8 cellular contexts compared by ENCODE assay signal in genomic region chr13:57632276-57633140, GRCh38. TPM values are rescaled to one million over a fixed set of nuclear protein-coding genes. Genes with fewer than 3 reads are reported as not detected.
DNase-seq lines count a peak whose midpoint lies in the region; ATAC-seq and TF ChIP-seq lines count a peak whose summit lies in the region.

No MANE protein-coding gene starts in this region.

- 8 to 13% methylated on average over 20 to 23 of the region's 70 CpGs for WGBS in esophagus squamous epithelium, 2 donors

- H4K20me1 ChIP-seq in PC-3 (ENCODE audit: low read length) = no peaks in the 10 kb centered on the region

- ATAC-seq in PC-3 = no peak
- peak in 1 of 2 donors; percentile 33 for ATAC-seq in natural killer cell treated with Interleukin-12 subunit alpha and Interleukin-12 subunit beta and Interleukin-15 and Interleukin-18, amount 100 ng/mL, for 72 hours
- ATAC-seq in HG02852 (IDR thresholded peaks at IDR 0.05; ENCODE audit: unreplicated experiment) = no peak
- no peak for ATAC-seq in GM19035 (IDR thresholded peaks at IDR 0.05; ENCODE audit: unreplicated experiment)

- H3K27me3 Mint-ChIP-seq in natural killer cell treated with Interleukin-12 subunit alpha and Interleukin-12 subunit beta and Interleukin-15 and Interleukin-18, amount 100 ng/mL, for 72 hours = peaks cover 37 to 38% of the 10 kb centered on the region in 2 donors

- H3K9ac ChIP-seq in PC-3 (ENCODE audit: low read length) = no peak overlapping the region

- POLR2A ChIA-PET in PC-3 (lab: Charles Lee; ENCODE audit: unreplicated experiment) = no interaction called here

- H3K4me3 ChIP-seq in AG10803 (ENCODE audit: low read length) = peak overlapping the region; percentile 52
- peak overlapping the region; percentile 52 for H3K4me3 ChIP-seq in PC-3 (ENCODE audit: low read length)
- peak overlapping the region; percentile 19 to 70 (median 47) for H3K4me3 ChIP-seq in esophagus squamous epithelium

- no peak overlapping the region for H2AFZ ChIP-seq in PC-3 (ENCODE audit: low read length)

- H3K79me2 ChIP-seq in PC-3 (ENCODE audit: low read length) = no peaks in the 10 kb centered on the region

- TF ChIP-seq CTCF in AG10803 (conservative IDR thresholded peaks at IDR 0.05; ENCODE audit: low read length) (no peak), PC-3 (conservative IDR thresholded peaks at IDR 0.05; ENCODE audit: low read depth, low read length) (no peak), esophagus squamous epithelium (IDR thresholded peaks at IDR 0.05) (no peak)

- no peak overlapping the region for H3K27ac Mint-ChIP-seq in natural killer cell treated with Interleukin-12 subunit alpha and Interleukin-12 subunit beta and Interleukin-15 and Interleukin-18, amount 100 ng/mL, for 72 hours

- H3K9me2 ChIP-seq in PC-3 (replicated peaks; ENCODE audit: low read length) = no peaks in the 10 kb centered on the region

- no TSS peak for BruUV-seq in PC-3 (replicated peaks; lab: Mats Ljungman, UMichigan)

- H3K27ac ChIP-seq in PC-3 (ENCODE audit: low read length) = no peak overlapping the region
- H3K27ac ChIP-seq in esophagus squamous epithelium = peak overlapping the region in 3 of 4 donors; percentile 68 to 80 (median 71)

- H3F3A ChIP-seq in PC-3 (ENCODE audit: low read length, unreplicated experiment) = no peaks in the 10 kb centered on the region

- DNase-seq in AG10803 (ENCODE audit: low read depth) = no peak
- no peak for DNase-seq in PC-3
- no peak for DNase-seq in esophagus squamous epithelium (lab: John Stamatoyannopoulos, UW)
- DNase-seq in natural killer cell treated with Interleukin-12 subunit alpha and Interleukin-12 subunit beta and Interleukin-15 and Interleukin-18, amount 100 ng/mL, for 72 hours (ENCODE audit: low spot score) = peak; percentile 52
- DNase-seq in stimulated activated CD4-positive, alpha-beta T cell treated with anti-CD3 and anti-CD28 coated beads, Interleukin-4, amount 100 ng/mL, for 24 hours = no peak
- DNase-seq in Kasumi-1 (lab: John Stamatoyannopoulos, UW) = no peak

- H3K27me3 ChIP-seq in PC-3 (ENCODE audit: low read length) (peaks cover 58% of the 10 kb centered on the region), esophagus squamous epithelium (peaks cover 0 to 76% (median 16%) of the 10 kb centered on the region in 4 donors)

- CTCF ChIA-PET in PC-3 (lab: Charles Lee) = no interaction called here

- intact Hi-C loops in PC-3 (cut with micrococcal nuclease) (no loop called here), esophagus squamous epithelium (cut with DNase I) (no loop called here)

- H3K36me3 Mint-ChIP-seq in natural killer cell treated with Interleukin-12 subunit alpha and Interleukin-12 subunit beta and Interleukin-15 and Interleukin-18, amount 100 ng/mL, for 72 hours = peaks cover 10% of the 10 kb centered on the region

- no peaks in the 10 kb centered on the region for H3K9me3 Mint-ChIP-seq in natural killer cell treated with Interleukin-12 subunit alpha and Interleukin-12 subunit beta and Interleukin-15 and Interleukin-18, amount 100 ng/mL, for 72 hours

- H3K36me3 ChIP-seq in PC-3 (ENCODE audit: low read depth, low read length) = no peaks in the 10 kb centered on the region
- no peaks in the 10 kb centered on the region for H3K36me3 ChIP-seq in esophagus squamous epithelium

- H3K4me3 Mint-ChIP-seq in natural killer cell treated with Interleukin-12 subunit alpha and Interleukin-12 subunit beta and Interleukin-15 and Interleukin-18, amount 100 ng/mL, for 72 hours = peak overlapping the region; percentile 27

- H3K4me1 ChIP-seq in PC-3 (ENCODE audit: insufficient read depth, low read length) (no peaks in the 10 kb centered on the region), esophagus squamous epithelium (peaks cover 4 to 51% (median 22%) of the 10 kb centered on the region in 3 donors)

- H3K9me3 ChIP-seq in PC-3 (ENCODE audit: low read length) (no peaks in the 10 kb centered on the region), esophagus squamous epithelium (peaks cover 0 to 16% (median 13%) of the 10 kb centered on the region in 3 donors)

- H3K4me2 ChIP-seq in PC-3 (ENCODE audit: low read length) = peak overlapping the region; percentile 71

- no peak for TF ChIP-seq POLR2A in esophagus squamous epithelium (IDR thresholded peaks at IDR 0.05)

- H3K4me1 Mint-ChIP-seq in natural killer cell treated with Interleukin-12 subunit alpha and Interleukin-12 subunit beta and Interleukin-15 and Interleukin-18, amount 100 ng/mL, for 72 hours (ENCODE audit: low read depth in 2 of 2) = peaks cover 0 to 4% of the 10 kb centered on the region in 2 donors

RNA-seq across cellular contexts. Expression of gene PCDH17, which starts 1.0 kb away (rescaled TPM):
- 0.11 TPM in 1 of 2 replicates, not detected in the other for total RNA-seq in PC-3 (2014; rRNA removed)
- 1 to 10 TPM in 3 of 4 donors, under 1 TPM in 1; 0.83 to 3.8 (median 1.7) TPM for total RNA-seq in esophagus squamous epithelium
- not detected for total RNA-seq in natural killer cell treated with Interleukin-12 subunit alpha and Interleukin-12 subunit beta and Interleukin-15 and Interleukin-18, amount 100 ng/mL, for 72 hours
